In the genomic region with DNA sequence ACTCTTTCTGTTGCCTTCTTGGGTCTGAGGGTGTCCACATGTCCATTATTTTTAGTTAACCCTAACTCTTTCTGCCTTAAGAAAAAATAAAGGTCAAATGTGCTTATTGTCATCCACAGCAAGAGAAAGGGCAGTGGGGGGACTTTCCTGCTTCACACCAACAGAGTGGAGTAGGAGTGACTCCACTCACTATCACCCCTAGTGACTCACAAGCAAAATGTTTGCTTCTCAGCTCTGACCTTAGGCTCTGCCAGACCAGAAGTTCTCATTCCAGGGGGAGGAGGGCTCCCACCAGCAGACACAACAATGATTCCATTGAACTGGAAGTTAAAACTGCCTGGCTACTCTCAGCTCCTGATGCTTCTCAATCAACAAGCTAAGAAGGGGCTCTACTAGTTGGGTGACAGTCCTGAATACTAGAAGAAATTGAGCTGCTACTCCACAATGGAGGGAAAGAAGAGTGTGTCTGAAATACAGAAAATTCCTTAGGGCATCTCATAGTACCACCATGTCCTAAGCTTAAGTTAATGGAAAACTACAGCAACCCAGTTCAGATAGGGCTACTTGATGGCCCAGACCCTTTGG, we compare ENCODE assay signal across 3 cellular contexts.
TF ChIP-seq lines count a peak whose summit lies in the region.

No MANE protein-coding gene starts in this region.

TF ChIP-seq in A549, 52 proteins besides CTCF, POLR2A, EP300 and RAD21 (continued from another document):
- TF ChIP-seq, protein P1, sequence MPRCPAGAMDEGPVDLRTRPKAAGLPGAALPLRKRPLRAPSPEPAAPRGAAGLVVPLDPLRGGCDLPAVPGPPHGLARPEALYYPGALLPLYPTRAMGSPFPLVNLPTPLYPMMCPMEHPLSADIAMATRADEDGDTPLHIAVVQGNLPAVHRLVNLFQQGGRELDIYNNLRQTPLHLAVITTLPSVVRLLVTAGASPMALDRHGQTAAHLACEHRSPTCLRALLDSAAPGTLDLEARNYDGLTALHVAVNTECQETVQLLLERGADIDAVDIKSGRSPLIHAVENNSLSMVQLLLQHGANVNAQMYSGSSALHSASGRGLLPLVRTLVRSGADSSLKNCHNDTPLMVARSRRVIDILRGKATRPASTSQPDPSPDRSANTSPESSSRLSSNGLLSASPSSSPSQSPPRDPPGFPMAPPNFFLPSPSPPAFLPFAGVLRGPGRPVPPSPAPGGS (IDR thresholded peaks at IDR 0.05) = no peak
- TF ChIP-seq RNF2 (IDR thresholded peaks at IDR 0.05; ENCODE audit: borderline replicate concordance, low read depth) (no peak), MYC (IDR thresholded peaks at IDR 0.05; ENCODE audit: borderline replicate concordance, low read length) (no peak), ZFP36 (IDR thresholded peaks at IDR 0.05; ENCODE audit: borderline replicate concordance, partially characterized antibody) (no peak), RFX5 (IDR thresholded peaks at IDR 0.05) (no peak), HOXA7 (CRISPR knock-in tag; IDR thresholded peaks at IDR 0.05) (no peak), MAZ (IDR thresholded peaks at IDR 0.05; ENCODE audit: borderline replicate concordance, low read depth, low read length) (no peak), EHF (CRISPR knock-in tag; IDR thresholded peaks at IDR 0.05) (no peak), EHMT2 (IDR thresholded peaks at IDR 0.05; ENCODE audit: low read depth) (no peak), HEYL (CRISPR knock-in tag; IDR thresholded peaks at IDR 0.05) (no peak), KDM1A (IDR thresholded peaks at IDR 0.05; ENCODE audit: low read depth) (no peak), CEBPB (IDR thresholded peaks at IDR 0.05) (no peak), CBX8 (IDR thresholded peaks at IDR 0.05) (no peak), KDM5A (IDR thresholded peaks at IDR 0.05) (no peak), CHD4 (IDR thresholded peaks at IDR 0.05; ENCODE audit: borderline replicate concordance) (no peak), MAFK (IDR thresholded peaks at IDR 0.05; ENCODE audit: partially characterized antibody) (no peak)
- TF ChIP-seq, protein P2, sequence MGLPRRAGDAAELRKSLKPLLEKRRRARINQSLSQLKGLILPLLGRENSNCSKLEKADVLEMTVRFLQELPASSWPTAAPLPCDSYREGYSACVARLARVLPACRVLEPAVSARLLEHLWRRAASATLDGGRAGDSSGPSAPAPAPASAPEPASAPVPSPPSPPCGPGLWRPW (IDR thresholded peaks at IDR 0.05) = no peak
TF ChIP-seq in A549: peak in this region for 0.

TF ChIP-seq in K562, 482 proteins besides CTCF, POLR2A, EP300 and RAD21 (continues in another document):
- TF ChIP-seq, protein P3, sequence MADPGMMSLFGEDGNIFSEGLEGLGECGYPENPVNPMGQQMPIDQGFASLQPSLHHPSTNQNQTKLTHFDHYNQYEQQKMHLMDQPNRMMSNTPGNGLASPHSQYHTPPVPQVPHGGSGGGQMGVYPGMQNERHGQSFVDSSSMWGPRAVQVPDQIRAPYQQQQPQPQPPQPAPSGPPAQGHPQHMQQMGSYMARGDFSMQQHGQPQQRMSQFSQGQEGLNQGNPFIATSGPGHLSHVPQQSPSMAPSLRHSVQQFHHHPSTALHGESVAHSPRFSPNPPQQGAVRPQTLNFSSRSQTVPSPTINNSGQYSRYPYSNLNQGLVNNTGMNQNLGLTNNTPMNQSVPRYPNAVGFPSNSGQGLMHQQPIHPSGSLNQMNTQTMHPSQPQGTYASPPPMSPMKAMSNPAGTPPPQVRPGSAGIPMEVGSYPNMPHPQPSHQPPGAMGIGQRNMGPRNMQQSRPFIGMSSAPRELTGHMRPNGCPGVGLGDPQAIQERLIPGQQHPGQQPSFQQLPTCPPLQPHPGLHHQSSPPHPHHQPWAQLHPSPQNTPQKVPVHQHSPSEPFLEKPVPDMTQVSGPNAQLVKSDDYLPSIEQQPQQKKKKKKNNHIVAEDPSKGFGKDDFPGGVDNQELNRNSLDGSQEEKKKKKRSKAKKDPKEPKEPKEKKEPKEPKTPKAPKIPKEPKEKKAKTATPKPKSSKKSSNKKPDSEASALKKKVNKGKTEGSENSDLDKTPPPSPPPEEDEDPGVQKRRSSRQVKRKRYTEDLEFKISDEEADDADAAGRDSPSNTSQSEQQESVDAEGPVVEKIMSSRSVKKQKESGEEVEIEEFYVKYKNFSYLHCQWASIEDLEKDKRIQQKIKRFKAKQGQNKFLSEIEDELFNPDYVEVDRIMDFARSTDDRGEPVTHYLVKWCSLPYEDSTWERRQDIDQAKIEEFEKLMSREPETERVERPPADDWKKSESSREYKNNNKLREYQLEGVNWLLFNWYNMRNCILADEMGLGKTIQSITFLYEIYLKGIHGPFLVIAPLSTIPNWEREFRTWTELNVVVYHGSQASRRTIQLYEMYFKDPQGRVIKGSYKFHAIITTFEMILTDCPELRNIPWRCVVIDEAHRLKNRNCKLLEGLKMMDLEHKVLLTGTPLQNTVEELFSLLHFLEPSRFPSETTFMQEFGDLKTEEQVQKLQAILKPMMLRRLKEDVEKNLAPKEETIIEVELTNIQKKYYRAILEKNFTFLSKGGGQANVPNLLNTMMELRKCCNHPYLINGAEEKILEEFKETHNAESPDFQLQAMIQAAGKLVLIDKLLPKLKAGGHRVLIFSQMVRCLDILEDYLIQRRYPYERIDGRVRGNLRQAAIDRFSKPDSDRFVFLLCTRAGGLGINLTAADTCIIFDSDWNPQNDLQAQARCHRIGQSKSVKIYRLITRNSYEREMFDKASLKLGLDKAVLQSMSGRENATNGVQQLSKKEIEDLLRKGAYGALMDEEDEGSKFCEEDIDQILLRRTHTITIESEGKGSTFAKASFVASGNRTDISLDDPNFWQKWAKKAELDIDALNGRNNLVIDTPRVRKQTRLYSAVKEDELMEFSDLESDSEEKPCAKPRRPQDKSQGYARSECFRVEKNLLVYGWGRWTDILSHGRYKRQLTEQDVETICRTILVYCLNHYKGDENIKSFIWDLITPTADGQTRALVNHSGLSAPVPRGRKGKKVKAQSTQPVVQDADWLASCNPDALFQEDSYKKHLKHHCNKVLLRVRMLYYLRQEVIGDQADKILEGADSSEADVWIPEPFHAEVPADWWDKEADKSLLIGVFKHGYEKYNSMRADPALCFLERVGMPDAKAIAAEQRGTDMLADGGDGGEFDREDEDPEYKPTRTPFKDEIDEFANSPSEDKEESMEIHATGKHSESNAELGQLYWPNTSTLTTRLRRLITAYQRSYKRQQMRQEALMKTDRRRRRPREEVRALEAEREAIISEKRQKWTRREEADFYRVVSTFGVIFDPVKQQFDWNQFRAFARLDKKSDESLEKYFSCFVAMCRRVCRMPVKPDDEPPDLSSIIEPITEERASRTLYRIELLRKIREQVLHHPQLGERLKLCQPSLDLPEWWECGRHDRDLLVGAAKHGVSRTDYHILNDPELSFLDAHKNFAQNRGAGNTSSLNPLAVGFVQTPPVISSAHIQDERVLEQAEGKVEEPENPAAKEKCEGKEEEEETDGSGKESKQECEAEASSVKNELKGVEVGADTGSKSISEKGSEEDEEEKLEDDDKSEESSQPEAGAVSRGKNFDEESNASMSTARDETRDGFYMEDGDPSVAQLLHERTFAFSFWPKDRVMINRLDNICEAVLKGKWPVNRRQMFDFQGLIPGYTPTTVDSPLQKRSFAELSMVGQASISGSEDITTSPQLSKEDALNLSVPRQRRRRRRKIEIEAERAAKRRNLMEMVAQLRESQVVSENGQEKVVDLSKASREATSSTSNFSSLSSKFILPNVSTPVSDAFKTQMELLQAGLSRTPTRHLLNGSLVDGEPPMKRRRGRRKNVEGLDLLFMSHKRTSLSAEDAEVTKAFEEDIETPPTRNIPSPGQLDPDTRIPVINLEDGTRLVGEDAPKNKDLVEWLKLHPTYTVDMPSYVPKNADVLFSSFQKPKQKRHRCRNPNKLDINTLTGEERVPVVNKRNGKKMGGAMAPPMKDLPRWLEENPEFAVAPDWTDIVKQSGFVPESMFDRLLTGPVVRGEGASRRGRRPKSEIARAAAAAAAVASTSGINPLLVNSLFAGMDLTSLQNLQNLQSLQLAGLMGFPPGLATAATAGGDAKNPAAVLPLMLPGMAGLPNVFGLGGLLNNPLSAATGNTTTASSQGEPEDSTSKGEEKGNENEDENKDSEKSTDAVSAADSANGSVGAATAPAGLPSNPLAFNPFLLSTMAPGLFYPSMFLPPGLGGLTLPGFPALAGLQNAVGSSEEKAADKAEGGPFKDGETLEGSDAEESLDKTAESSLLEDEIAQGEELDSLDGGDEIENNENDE (IDR thresholded peaks at IDR 0.05; ENCODE audit: low read depth, low read length) = no peak
- TF ChIP-seq CBX8 (IDR thresholded peaks at IDR 0.05; ENCODE audit: borderline replicate concordance, extremely low read depth, low read depth, low read length, poor library complexity, severe bottlenecking) = no peak
- TF ChIP-seq, protein P4, sequence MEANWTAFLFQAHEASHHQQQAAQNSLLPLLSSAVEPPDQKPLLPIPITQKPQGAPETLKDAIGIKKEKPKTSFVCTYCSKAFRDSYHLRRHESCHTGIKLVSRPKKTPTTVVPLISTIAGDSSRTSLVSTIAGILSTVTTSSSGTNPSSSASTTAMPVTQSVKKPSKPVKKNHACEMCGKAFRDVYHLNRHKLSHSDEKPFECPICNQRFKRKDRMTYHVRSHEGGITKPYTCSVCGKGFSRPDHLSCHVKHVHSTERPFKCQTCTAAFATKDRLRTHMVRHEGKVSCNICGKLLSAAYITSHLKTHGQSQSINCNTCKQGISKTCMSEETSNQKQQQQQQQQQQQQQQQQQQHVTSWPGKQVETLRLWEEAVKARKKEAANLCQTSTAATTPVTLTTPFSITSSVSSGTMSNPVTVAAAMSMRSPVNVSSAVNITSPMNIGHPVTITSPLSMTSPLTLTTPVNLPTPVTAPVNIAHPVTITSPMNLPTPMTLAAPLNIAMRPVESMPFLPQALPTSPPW (CRISPR knock-in tag; IDR thresholded peaks at IDR 0.05) = no peak

TF ChIP-seq in HepG2, 621 proteins besides CTCF, POLR2A, EP300 and RAD21 (continued from another document and continues in another):
- TF ChIP-seq, protein P5, sequence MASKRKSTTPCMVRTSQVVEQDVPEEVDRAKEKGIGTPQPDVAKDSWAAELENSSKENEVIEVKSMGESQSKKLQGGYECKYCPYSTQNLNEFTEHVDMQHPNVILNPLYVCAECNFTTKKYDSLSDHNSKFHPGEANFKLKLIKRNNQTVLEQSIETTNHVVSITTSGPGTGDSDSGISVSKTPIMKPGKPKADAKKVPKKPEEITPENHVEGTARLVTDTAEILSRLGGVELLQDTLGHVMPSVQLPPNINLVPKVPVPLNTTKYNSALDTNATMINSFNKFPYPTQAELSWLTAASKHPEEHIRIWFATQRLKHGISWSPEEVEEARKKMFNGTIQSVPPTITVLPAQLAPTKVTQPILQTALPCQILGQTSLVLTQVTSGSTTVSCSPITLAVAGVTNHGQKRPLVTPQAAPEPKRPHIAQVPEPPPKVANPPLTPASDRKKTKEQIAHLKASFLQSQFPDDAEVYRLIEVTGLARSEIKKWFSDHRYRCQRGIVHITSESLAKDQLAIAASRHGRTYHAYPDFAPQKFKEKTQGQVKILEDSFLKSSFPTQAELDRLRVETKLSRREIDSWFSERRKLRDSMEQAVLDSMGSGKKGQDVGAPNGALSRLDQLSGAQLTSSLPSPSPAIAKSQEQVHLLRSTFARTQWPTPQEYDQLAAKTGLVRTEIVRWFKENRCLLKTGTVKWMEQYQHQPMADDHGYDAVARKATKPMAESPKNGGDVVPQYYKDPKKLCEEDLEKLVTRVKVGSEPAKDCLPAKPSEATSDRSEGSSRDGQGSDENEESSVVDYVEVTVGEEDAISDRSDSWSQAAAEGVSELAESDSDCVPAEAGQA (IDR thresholded peaks at IDR 0.05; ENCODE audit: low read depth) = no peak
- TF ChIP-seq, protein P5 (CRISPR knock-in tag; IDR thresholded peaks at IDR 0.05; ENCODE audit: borderline replicate concordance) = no peak
- TF ChIP-seq, protein P6, sequence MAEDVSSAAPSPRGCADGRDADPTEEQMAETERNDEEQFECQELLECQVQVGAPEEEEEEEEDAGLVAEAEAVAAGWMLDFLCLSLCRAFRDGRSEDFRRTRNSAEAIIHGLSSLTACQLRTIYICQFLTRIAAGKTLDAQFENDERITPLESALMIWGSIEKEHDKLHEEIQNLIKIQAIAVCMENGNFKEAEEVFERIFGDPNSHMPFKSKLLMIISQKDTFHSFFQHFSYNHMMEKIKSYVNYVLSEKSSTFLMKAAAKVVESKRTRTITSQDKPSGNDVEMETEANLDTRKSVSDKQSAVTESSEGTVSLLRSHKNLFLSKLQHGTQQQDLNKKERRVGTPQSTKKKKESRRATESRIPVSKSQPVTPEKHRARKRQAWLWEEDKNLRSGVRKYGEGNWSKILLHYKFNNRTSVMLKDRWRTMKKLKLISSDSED (CRISPR knock-in tag; IDR thresholded peaks at IDR 0.05) = no peak
- TF ChIP-seq HNRNPL (IDR thresholded peaks at IDR 0.05; ENCODE audit: low read depth, low read length) (no peak), ZNF460 (CRISPR knock-in tag; IDR thresholded peaks at IDR 0.05; ENCODE audit: borderline replicate concordance) (no peak; the same call in 1 of the 2 replicates), PCBP2 (optimal IDR thresholded peaks at IDR 0.05; ENCODE audit: low read depth, low read length, poor library complexity, severe bottlenecking) (no peak)
- TF ChIP-seq, protein P7, sequence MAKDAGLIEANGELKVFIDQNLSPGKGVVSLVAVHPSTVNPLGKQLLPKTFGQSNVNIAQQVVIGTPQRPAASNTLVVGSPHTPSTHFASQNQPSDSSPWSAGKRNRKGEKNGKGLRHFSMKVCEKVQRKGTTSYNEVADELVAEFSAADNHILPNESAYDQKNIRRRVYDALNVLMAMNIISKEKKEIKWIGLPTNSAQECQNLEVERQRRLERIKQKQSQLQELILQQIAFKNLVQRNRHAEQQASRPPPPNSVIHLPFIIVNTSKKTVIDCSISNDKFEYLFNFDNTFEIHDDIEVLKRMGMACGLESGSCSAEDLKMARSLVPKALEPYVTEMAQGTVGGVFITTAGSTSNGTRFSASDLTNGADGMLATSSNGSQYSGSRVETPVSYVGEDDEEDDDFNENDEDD (CRISPR knock-in tag; IDR thresholded peaks at IDR 0.05; ENCODE audit: borderline replicate concordance) = no peak; the same call in 1 of the 2 replicates
- TF ChIP-seq, protein P8, sequence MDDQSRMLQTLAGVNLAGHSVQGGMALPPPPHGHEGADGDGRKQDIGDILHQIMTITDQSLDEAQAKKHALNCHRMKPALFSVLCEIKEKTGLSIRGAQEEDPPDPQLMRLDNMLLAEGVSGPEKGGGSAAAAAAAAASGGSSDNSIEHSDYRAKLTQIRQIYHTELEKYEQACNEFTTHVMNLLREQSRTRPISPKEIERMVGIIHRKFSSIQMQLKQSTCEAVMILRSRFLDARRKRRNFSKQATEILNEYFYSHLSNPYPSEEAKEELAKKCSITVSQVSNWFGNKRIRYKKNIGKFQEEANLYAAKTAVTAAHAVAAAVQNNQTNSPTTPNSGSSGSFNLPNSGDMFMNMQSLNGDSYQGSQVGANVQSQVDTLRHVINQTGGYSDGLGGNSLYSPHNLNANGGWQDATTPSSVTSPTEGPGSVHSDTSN (CRISPR knock-in tag; IDR thresholded peaks at IDR 0.05; ENCODE audit: borderline replicate concordance) = no peak
